18 cellular contexts compared by ENCODE assay signal in the genomic region with DNA sequence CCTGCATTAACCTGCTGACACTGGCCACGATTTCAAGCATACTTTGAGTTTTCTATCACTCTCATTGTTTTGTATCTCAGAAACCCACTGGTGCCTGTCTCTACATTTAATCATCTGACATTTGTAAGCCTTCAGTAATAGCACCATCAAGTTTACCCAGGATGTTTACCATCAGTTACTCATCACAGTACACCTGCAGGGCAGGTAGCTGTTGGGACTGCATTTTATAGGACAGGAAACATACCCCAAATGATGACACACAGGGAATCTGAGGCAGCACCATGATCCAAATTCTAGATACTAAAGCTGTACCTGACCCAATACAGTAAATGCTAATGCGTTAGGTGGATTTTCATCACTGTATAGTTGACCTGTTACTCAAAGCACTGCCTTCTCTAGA.
"Had no signal": no experiment of that assay in that cellular context is flagged by ENCODE, and none has a peak within 500 bp of the region (broad histone marks: within the 10 kb centered on the region; RNA-seq: fewer than 3 reads in every experiment).

No MANE protein-coding gene starts in this region.

- H3K27me3 Mint-ChIP-seq: activated naive CD4-positive, alpha-beta T cell treated with anti-CD3 and anti-CD28 coated beads, Interleukin-2, amount 10 ng/mL, durations not matched to agents 7 days and 5 days had no signal

- H3K27ac Mint-ChIP-seq: activated CD4-positive, alpha-beta memory T cell treated with anti-CD3 and anti-CD28 coated beads for 36 hours; activated CD8-positive, alpha-beta memory T cell treated with anti-CD3 and anti-CD28 coated beads, Interleukin-2, amount 10 ng/mL, durations not matched to agents 7 days and 5 days; activated naive CD4-positive, alpha-beta T cell treated with anti-CD3 and anti-CD28 coated beads, Interleukin-2, amount 10 ng/mL, durations not matched to agents 7 days and 5 days; nephron; stimulated activated naive B cell treated with anti-CD40 and anti-IgM and Interleukin-4, amounts not matched to agents 10 μg/mL and 1 μg/mL and 100 μg/mL, for 72 hours had no signal

- H3K4me3 Mint-ChIP-seq: activated CD4-positive, alpha-beta memory T cell treated with anti-CD3 and anti-CD28 coated beads for 36 hours; activated CD8-positive, alpha-beta memory T cell treated with anti-CD3 and anti-CD28 coated beads, Interleukin-2, amount 10 ng/mL, durations not matched to agents 7 days and 5 days; activated naive CD4-positive, alpha-beta T cell treated with anti-CD3 and anti-CD28 coated beads, Interleukin-2, amount 10 ng/mL, durations not matched to agents 7 days and 5 days; nephron; stimulated activated naive B cell treated with anti-CD40 and anti-IgM and Interleukin-4, amounts not matched to agents 10 μg/mL and 1 μg/mL and 100 μg/mL, for 72 hours had no signal

- H3K4me1 ChIP-seq: ascending aorta, breast epithelium, thyroid gland had no signal

- H3K9me3 ChIP-seq: ascending aorta, breast epithelium, thyroid gland had no signal

- H3K36me3 ChIP-seq: ascending aorta, breast epithelium, thyroid gland had no signal

- H3K27me3 ChIP-seq: ascending aorta, breast epithelium, hepatocyte, thyroid gland had no signal

- H3K9me3 Mint-ChIP-seq: activated CD4-positive, alpha-beta memory T cell treated with anti-CD3 and anti-CD28 coated beads for 36 hours; activated naive CD4-positive, alpha-beta T cell treated with anti-CD3 and anti-CD28 coated beads, Interleukin-2, amount 10 ng/mL, durations not matched to agents 7 days and 5 days; nephron; stimulated activated naive B cell treated with anti-CD40 and anti-IgM and Interleukin-4, amounts not matched to agents 10 μg/mL and 1 μg/mL and 100 μg/mL, for 72 hours had no signal

- H3K36me3 Mint-ChIP-seq: activated CD4-positive, alpha-beta memory T cell treated with anti-CD3 and anti-CD28 coated beads for 36 hours; activated CD8-positive, alpha-beta memory T cell treated with anti-CD3 and anti-CD28 coated beads, Interleukin-2, amount 10 ng/mL, durations not matched to agents 7 days and 5 days; activated naive CD4-positive, alpha-beta T cell treated with anti-CD3 and anti-CD28 coated beads, Interleukin-2, amount 10 ng/mL, durations not matched to agents 7 days and 5 days; stimulated activated naive B cell treated with anti-CD40 and anti-IgM and Interleukin-4, amounts not matched to agents 10 μg/mL and 1 μg/mL and 100 μg/mL, for 72 hours had no signal

- H3K4me1 Mint-ChIP-seq: activated CD8-positive, alpha-beta memory T cell treated with anti-CD3 and anti-CD28 coated beads, Interleukin-2, amount 10 ng/mL, durations not matched to agents 7 days and 5 days; activated naive CD4-positive, alpha-beta T cell treated with anti-CD3 and anti-CD28 coated beads, Interleukin-2, amount 10 ng/mL, durations not matched to agents 7 days and 5 days; stimulated activated naive B cell treated with anti-CD40 and anti-IgM and Interleukin-4, amounts not matched to agents 10 μg/mL and 1 μg/mL and 100 μg/mL, for 72 hours had no signal

- H3K27ac ChIP-seq: ascending aorta, breast epithelium, hepatocyte, thyroid gland had no signal

- H3K4me3 ChIP-seq: ascending aorta, breast epithelium, hepatocyte, thyroid gland had no signal

- DNase-seq: activated CD4-positive, alpha-beta memory T cell treated with anti-CD3 and anti-CD28 coated beads for 36 hours; activated CD8-positive, alpha-beta memory T cell treated with anti-CD3 and anti-CD28 coated beads, Interleukin-2, amount 10 ng/mL, durations not matched to agents 7 days and 5 days; activated naive CD4-positive, alpha-beta T cell treated with anti-CD3 and anti-CD28 coated beads, Interleukin-2, amount 10 ng/mL, durations not matched to agents 7 days and 5 days; activated T-cell treated with anti-CD3 and anti-CD28 coated beads, Interleukin-2, amount 50 U/mL, for 1 hour; dermis blood vessel endothelial cell; erythroblast; kidney; left ventricle myocardium superior; nucleus accumbens; posterior cingulate gyrus; stimulated activated CD4-positive, alpha-beta T cell treated with anti-CD3 and anti-CD28 coated beads, Interleukin-2, amount 100 ng/mL, for 48 hours; stimulated activated naive B cell treated with anti-CD40 and anti-IgM and Interleukin-4, amounts not matched to agents 10 μg/mL and 1 μg/mL and 100 μg/mL, for 72 hours; T1000; thyroid gland had no signal

- ATAC-seq: activated CD8-positive, alpha-beta memory T cell treated with anti-CD3 and anti-CD28 coated beads, Interleukin-2, amount 10 ng/mL, durations not matched to agents 7 days and 5 days; left ventricle myocardium superior; stimulated activated naive B cell treated with anti-CD40 and anti-IgM and Interleukin-4, amounts not matched to agents 10 μg/mL and 1 μg/mL and 100 μg/mL, for 72 hours had no signal
